In the genomic region with DNA sequence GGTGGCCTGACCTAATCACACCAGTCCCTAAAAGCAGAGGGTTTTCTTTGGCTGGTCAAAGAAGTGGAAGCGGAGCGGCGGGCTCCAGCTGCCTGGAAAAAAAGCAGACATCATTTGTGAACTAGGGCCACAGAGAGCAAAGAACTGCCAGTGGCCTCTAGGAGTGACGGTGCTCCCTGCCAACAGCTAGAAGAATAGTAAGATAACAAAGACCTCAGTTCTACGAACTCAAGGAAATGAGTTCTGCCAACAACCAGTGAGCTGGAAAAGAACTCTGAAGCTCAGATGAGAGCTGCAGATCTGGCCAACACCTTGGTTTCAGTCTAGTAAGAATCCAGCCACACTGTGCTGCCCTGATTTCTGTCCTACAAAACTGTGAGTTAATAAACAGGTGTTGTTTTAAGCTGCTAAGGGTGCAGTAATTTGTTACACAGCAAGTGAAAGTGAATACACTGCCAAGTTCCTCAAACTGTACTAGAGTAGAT, we compare ENCODE assay signal across 8 cellular contexts.
A peak's percentile ranks its signal among the peaks of the same experiment; 100 is the strongest.
DNase-seq lines count a peak whose midpoint lies in the region; ATAC-seq and TF ChIP-seq lines count a peak whose summit lies in the region.

No MANE protein-coding gene starts in this region.

- H3K9me3 ChIP-seq in BLaER1, result no peaks in the 10 kb centered on the region

- H3K4me1 ChIP-seq in BLaER1, result peaks cover 26% of the 10 kb centered on the region

- TF ChIP-seq CTCF in brain (conservative IDR thresholded peaks at IDR 0.05) (no peak), nephron progenitor cell (IDR thresholded peaks at IDR 0.05) (no peak)

- H3K4me3 Mint-ChIP-seq in brain, result peak overlapping the region in 3 of 5 experiments; percentile 20 to 39 (median 39)
- no peak overlapping the region for H3K4me3 Mint-ChIP-seq in nephron progenitor cell

- no peaks in the 10 kb centered on the region for H3K27me3 ChIP-seq in BLaER1

- peaks cover 75% of the 10 kb centered on the region for H4K20me1 ChIP-seq in BLaER1

- peaks cover 50% of the 10 kb centered on the region for H3K4me1 Mint-ChIP-seq in brain
- H3K4me1 Mint-ChIP-seq in nephron progenitor cell, result peaks cover 28% of the 10 kb centered on the region

- peak overlapping the region; percentile 24 for H3K4me2 ChIP-seq in BLaER1

- H3K9me3 Mint-ChIP-seq in brain (peaks cover 9 to 22% (median 18%) of the 10 kb centered on the region in 5 experiments), nephron progenitor cell (peaks cover 11% of the 10 kb centered on the region)

- DNase-seq in nephron progenitor cell (no peak), NCI-H774 (lab: John Stamatoyannopoulos, UW) (no peak), NCI-H1105 treated with DMSO at 0.1 percent for 48 hours (lab: John Stamatoyannopoulos, UW) (no peak)
- DNase-seq in stimulated activated CD4-positive, alpha-beta T cell treated with anti-CD3 and anti-CD28 coated beads, Interleukin-2, amount 100 ng/mL, for 48 hours, result no peak

- ATAC-seq in GM19351 (IDR thresholded peaks at IDR 0.05; ENCODE audit: unreplicated experiment), result peak; percentile 85
- peak; percentile 94 for ATAC-seq in HG03354 (IDR thresholded peaks at IDR 0.05; ENCODE audit: poor library complexity, severe bottlenecking, unreplicated experiment)

- no peak overlapping the region for H3K27ac ChIP-seq in BLaER1

- H3K27me3 Mint-ChIP-seq in brain, result no peaks in the 10 kb centered on the region
- H3K27me3 Mint-ChIP-seq in nephron progenitor cell (ENCODE audit: low read depth, poor library complexity), result no peaks in the 10 kb centered on the region

- no peak overlapping the region for H3K9ac ChIP-seq in BLaER1

- H3K36me3 ChIP-seq in BLaER1, result no peaks in the 10 kb centered on the region

- H3K36me3 Mint-ChIP-seq in brain (peaks cover 49% of the 10 kb centered on the region), nephron progenitor cell (ENCODE audit: low read depth) (peaks cover 19% of the 10 kb centered on the region)

- H3K27ac Mint-ChIP-seq in brain (peak overlapping the region in 4 of 5 experiments; percentile 15 to 82 (median 60)), nephron progenitor cell (peak overlapping the region; percentile 58)

- H3K4me3 ChIP-seq in BLaER1, result no peak overlapping the region
